27 cellular contexts compared by ENCODE assay signal in genomic region chr7:68733219-68734143, GRCh38.
DNase-seq lines count a peak whose midpoint lies in the region; ATAC-seq, FAIRE-seq and TF ChIP-seq lines count a peak whose summit lies in the region.
"Had no signal": no experiment of that assay in that cellular context is flagged by ENCODE, and none has a peak within 500 bp of the region (broad histone marks: within the 10 kb centered on the region; RNA-seq: fewer than 3 reads in every experiment).

No MANE protein-coding gene starts in this region.

- peaks cover 26% of the 10 kb centered on the region for H3K4me1 Mint-ChIP-seq in mesothelial cell of epicardium
- H3K4me1 Mint-ChIP-seq: activated B cell treated with CpG ODN at 0.5 μM for 24 hours; activated naive CD4-positive, alpha-beta T cell treated with anti-CD3 and anti-CD28 coated beads, Interleukin-2, amount 50 U/mL, for 24 hours had no signal

- 36 to 40% methylated on average over 7 of the region's 7 CpGs for WGBS in heart right ventricle, 2 donors

- DNase-seq in left ventricle myocardium superior (no peak), heart right ventricle (no peak), adipocyte (ENCODE audit: low read depth) (peak; percentile 10), mesothelial cell of epicardium (ENCODE audit: low spot score in 2 of 2, unreplicated experiment in 2 of 2) (no peak), kidney (no peak), Ammon's horn (ENCODE audit: low spot score) (no peak)
- DNase-seq: activated B cell treated with CpG ODN at 0.5 μM for 24 hours; anterior cingulate cortex; caudate nucleus; dermis blood vessel endothelial cell; EL; mammary epithelial cell; MG63; NCI-H1436 treated with DMSO at 0.1 percent for 48 hours; NCI-H226; NCI-H774; stimulated activated CD4-positive, alpha-beta T cell treated with anti-CD3 and anti-CD28 coated beads, Interleukin-2, amount 100 ng/mL, for 24 hours; SW 1271; upper lobe of right lung had no signal

- no peak for FAIRE-seq in kidney (lab: Jason Lieb, UNC)
- FAIRE-seq: endometrium, K562 had no signal

- H3K36me3 ChIP-seq in heart right ventricle (no peaks in the 10 kb centered on the region), adipocyte (ENCODE audit: control insufficient read depth, insufficient read depth, low read length, severe bottlenecking) (no peaks in the 10 kb centered on the region), kidney (ENCODE audit: control insufficient read depth in 1 of 2, insufficient read depth in 2 of 2, low read length in 2 of 2) (no peaks in the 10 kb centered on the region)
- H3K36me3 ChIP-seq: MG63, neutrophil, upper lobe of right lung had no signal

- intact Hi-C loops in left ventricle myocardium superior (cut with micrococcal nuclease) (no loop called here), heart right ventricle (cut with DNase I) (no loop called here), kidney (cut with DNase I) (no loop called here)

- H3K4me3 Mint-ChIP-seq in mesothelial cell of epicardium: no peak overlapping the region
- H3K4me3 Mint-ChIP-seq: activated B cell treated with CpG ODN at 0.5 μM for 24 hours; activated naive CD4-positive, alpha-beta T cell treated with anti-CD3 and anti-CD28 coated beads, Interleukin-2, amount 50 U/mL, for 24 hours; activated T-helper 1 cell treated with anti-CD3 and anti-CD28 coated beads, Interleukin-12 subunit alpha, Interleukin-12 subunit beta, Interleukin-2, Interleukin-4 antibody, amounts not matched to agents 30 ng/mL and 10 ng/mL and 1 ng/mL, durations not matched to agents 14 hours and 24 hours and 36 hours had no signal

- H3K36me3 Mint-ChIP-seq in mesothelial cell of epicardium: no peaks in the 10 kb centered on the region
- H3K36me3 Mint-ChIP-seq: activated naive CD4-positive, alpha-beta T cell treated with anti-CD3 and anti-CD28 coated beads, Interleukin-2, amount 50 U/mL, for 24 hours had no signal

- no peaks in the 10 kb centered on the region for H3K9me3 ChIP-seq in heart right ventricle
- no peaks in the 10 kb centered on the region for H3K9me3 ChIP-seq in adipocyte (ENCODE audit: control insufficient read depth, low read length)
- no peaks in the 10 kb centered on the region for H3K9me3 ChIP-seq in kidney (ENCODE audit: control insufficient read depth in 1 of 2, low read length in 2 of 2)
- H3K9me3 ChIP-seq: MG63, neutrophil, upper lobe of right lung had no signal

- ATAC-seq in left ventricle myocardium superior: peak; percentile 50
- ATAC-seq in heart right ventricle: no peak
- ATAC-seq in HG03095 (IDR thresholded peaks at IDR 0.05; ENCODE audit: unreplicated experiment): no peak
- ATAC-seq: K562, upper lobe of right lung had no signal

- H3K9ac ChIP-seq in adipocyte (ENCODE audit: low read length) (peak overlapping the region; percentile 30), kidney (ENCODE audit: low read length in 2 of 2) (no peak overlapping the region)

- no peak for TF ChIP-seq CTCF in heart right ventricle (IDR thresholded peaks at IDR 0.05)
- TF ChIP-seq CTCF in mesothelial cell of epicardium (IDR thresholded peaks at IDR 0.05; ENCODE audit: unreplicated experiment): no peak
- no peak for TF ChIP-seq CTCF in kidney (IDR thresholded peaks at IDR 0.05; ENCODE audit: borderline replicate concordance, extremely low read depth, insufficient read depth)

- peaks cover 15% of the 10 kb centered on the region for H3K9me3 Mint-ChIP-seq in mesothelial cell of epicardium

- H3K4me3 ChIP-seq in heart right ventricle (no peak overlapping the region), adipocyte (ENCODE audit: low read length) (peak overlapping the region; percentile 16), kidney (ENCODE audit: low read length in 2 of 2) (no peak overlapping the region)
- H3K4me3 ChIP-seq: K562, MG63, smooth muscle cell, upper lobe of right lung had no signal

- H3K27ac ChIP-seq in heart right ventricle (no peak overlapping the region), kidney (ENCODE audit: low read depth in 2 of 2, low read length in 2 of 2) (no peak overlapping the region)
- H3K27ac ChIP-seq: C4-2B, neutrophil, upper lobe of right lung had no signal

- peak overlapping the region; percentile 82 for H3K27ac Mint-ChIP-seq in mesothelial cell of epicardium
- H3K27ac Mint-ChIP-seq: activated B cell treated with CpG ODN at 0.5 μM for 24 hours; activated naive CD4-positive, alpha-beta T cell treated with anti-CD3 and anti-CD28 coated beads, Interleukin-2, amount 50 U/mL, for 24 hours; activated T-helper 1 cell treated with anti-CD3 and anti-CD28 coated beads, Interleukin-12 subunit alpha, Interleukin-12 subunit beta, Interleukin-2, Interleukin-4 antibody, amounts not matched to agents 30 ng/mL and 10 ng/mL and 1 ng/mL, durations not matched to agents 14 hours and 24 hours and 36 hours had no signal

- H3K27me3 Mint-ChIP-seq in mesothelial cell of epicardium (ENCODE audit: low read depth): no peaks in the 10 kb centered on the region
- H3K27me3 Mint-ChIP-seq: activated B cell treated with CpG ODN at 0.5 μM for 24 hours; activated naive CD4-positive, alpha-beta T cell treated with anti-CD3 and anti-CD28 coated beads, Interleukin-2, amount 50 U/mL, for 24 hours had no signal

- H3K4me1 ChIP-seq in heart right ventricle (peaks cover 0 to 10% (median 0%) of the 10 kb centered on the region in 9 donors), adipocyte (ENCODE audit: control insufficient read depth, insufficient read depth, low read length) (peaks cover 15% of the 10 kb centered on the region), kidney (ENCODE audit: control insufficient read depth in 1 of 2, insufficient read depth in 1 of 2, low read depth in 1 of 2, low read length in 2 of 2) (no peaks in the 10 kb centered on the region)
- H3K4me1 ChIP-seq: upper lobe of right lung had no signal

- peaks cover 0 to 15% (median 7%) of the 10 kb centered on the region in 7 donors for H3K27me3 ChIP-seq in heart right ventricle
- no peaks in the 10 kb centered on the region for H3K27me3 ChIP-seq in adipocyte (replicated peaks; ENCODE audit: control insufficient read depth, insufficient read depth, low read length)
- H3K27me3 ChIP-seq: MG63, neutrophil, upper lobe of right lung had no signal
